In the genomic region with DNA sequence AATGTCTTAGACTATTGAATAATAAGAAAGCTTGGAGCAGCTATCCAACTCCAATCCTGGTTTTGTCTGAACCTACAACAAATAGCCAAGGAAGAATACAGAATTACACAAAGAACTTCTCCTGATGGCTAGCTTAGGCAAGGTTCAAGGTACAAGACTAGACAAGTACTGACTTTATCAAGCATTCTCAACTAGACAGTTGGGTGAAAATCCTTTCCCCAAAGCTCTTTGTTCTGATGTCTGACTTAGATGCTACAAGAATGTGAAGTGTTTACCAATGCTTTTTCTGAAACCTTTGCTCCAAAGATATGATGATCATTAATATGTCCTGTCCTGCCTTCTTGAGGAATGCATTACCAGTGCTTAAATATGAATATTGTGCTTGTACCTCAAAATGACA, we compare ENCODE assay signal across 27 cellular contexts.
"Had no signal": no experiment of that assay in that cellular context is flagged by ENCODE, and none has a peak within 500 bp of the region (broad histone marks: within the 10 kb centered on the region; RNA-seq: fewer than 3 reads in every experiment).

No MANE protein-coding gene starts in this region.

- DNase-seq: cerebellar nuclear complex; colonic mucosa; cortex of kidney; effector CD8-positive, alpha-beta T cell; effector memory CD8-positive, alpha-beta T cell; endodermal cell; erythroblast; esophagus squamous epithelium; foreskin fibroblast; heart left ventricle; kidney; kidney glomerular epithelial cell; left colon; left ventricle myocardium superior; lower lobe of right lung; mesendoderm; mucosa of descending colon; naive B cell; naive thymus-derived CD8-positive, alpha-beta T cell had no signal

- H3K9me3 Mint-ChIP-seq: central memory CD8-positive, alpha-beta T cell; dendritic cell treated with granulocyte-macrophage colony-stimulating factor and Interleukin-4, amounts not matched to agents 40 ng/mL and 50 ng/mL, for 4 days; effector memory CD8-positive, alpha-beta T cell had no signal

- H3K27me3 ChIP-seq: colonic mucosa had no signal

- H3K4me2 ChIP-seq: hepatocyte had no signal

- H3K36me3 Mint-ChIP-seq: memory B cell; naive B cell; naive thymus-derived CD8-positive, alpha-beta T cell had no signal

- H3K4me3 Mint-ChIP-seq: central memory CD8-positive, alpha-beta T cell; dendritic cell treated with granulocyte-macrophage colony-stimulating factor and Interleukin-4, amounts not matched to agents 40 ng/mL and 50 ng/mL, for 4 days; effector memory CD8-positive, alpha-beta T cell; endodermal cell; memory B cell; naive B cell; naive thymus-derived CD8-positive, alpha-beta T cell had no signal

- H3K36me3 ChIP-seq: colonic mucosa, esophagus squamous epithelium, gastroesophageal sphincter, heart left ventricle, lower lobe of right lung had no signal

- H3K4me1 Mint-ChIP-seq: central memory CD8-positive, alpha-beta T cell; endodermal cell; memory B cell; naive B cell; naive thymus-derived CD8-positive, alpha-beta T cell had no signal

- H3K4me1 ChIP-seq: colonic mucosa, esophagus squamous epithelium, gastroesophageal sphincter, heart left ventricle, lower lobe of right lung had no signal

- H3K4me3 ChIP-seq: colonic mucosa, esophagus squamous epithelium, gastroesophageal sphincter, heart left ventricle, hepatocyte, lower lobe of right lung, mucosa of descending colon had no signal

- FAIRE-seq: endometrium, frontal cortex, islet of Langerhans, kidney had no signal

- H3K27ac Mint-ChIP-seq: dendritic cell treated with granulocyte-macrophage colony-stimulating factor and Interleukin-4, amounts not matched to agents 40 ng/mL and 50 ng/mL, for 4 days; effector memory CD8-positive, alpha-beta T cell; endodermal cell; memory B cell; naive B cell; naive thymus-derived CD8-positive, alpha-beta T cell had no signal

- H3K9me3 ChIP-seq: colonic mucosa, esophagus squamous epithelium, gastroesophageal sphincter, heart left ventricle, lower lobe of right lung, mucosa of descending colon had no signal

- H2AFZ ChIP-seq: hepatocyte had no signal

- H3K27ac ChIP-seq: colonic mucosa, esophagus squamous epithelium, gastroesophageal sphincter, heart left ventricle, hepatocyte, lower lobe of right lung had no signal

- H3K79me2 ChIP-seq: hepatocyte had no signal
